18 cellular contexts compared by ENCODE assay signal in the genomic region with DNA sequence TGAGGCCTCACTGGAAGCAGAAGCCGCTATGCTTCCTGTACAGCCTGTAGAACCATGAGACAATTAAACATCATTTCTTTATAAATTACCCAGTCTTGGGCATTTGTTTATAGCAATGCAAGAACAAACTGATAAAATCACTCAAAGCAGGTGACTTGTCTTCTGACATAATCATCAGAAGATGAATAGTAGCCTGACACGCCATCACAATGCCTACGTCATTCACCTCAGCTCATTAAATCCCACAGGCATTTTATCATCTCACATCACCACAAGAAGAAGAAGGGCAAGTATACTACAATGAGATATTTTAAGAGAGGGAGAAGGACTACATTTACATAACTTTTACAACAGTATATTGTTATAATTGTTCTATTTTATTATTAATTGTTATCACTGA. TPM values are rescaled to one million over a fixed set of nuclear protein-coding genes. Genes with fewer than 3 reads are reported as not detected.
DNase-seq lines count a peak whose midpoint lies in the region; ATAC-seq and TF ChIP-seq lines count a peak whose summit lies in the region.
"Had no signal": no experiment of that assay in that cellular context is flagged by ENCODE, and none has a peak within 500 bp of the region (broad histone marks: within the 10 kb centered on the region; RNA-seq: fewer than 3 reads in every experiment).

No MANE protein-coding gene starts in this region.

- H3K27ac ChIP-seq in stomach, result no peak overlapping the region

- intact Hi-C loops in MCF 10A (cut with micrococcal nuclease), result loop anchor here (5.0 to 10.0 kb wide), 2 partner anchors 108 to 185 kb away; partner anchors contain the start of gene RBM24
- intact Hi-C loops in stomach (cut with DNase I; ENCODE audit: low total_unique reads), result no loop called here

- H3K27me3 Mint-ChIP-seq in MCF 10A (ENCODE audit: insufficient read depth, unreplicated experiment), result no peaks in the 10 kb centered on the region
- no peaks in the 10 kb centered on the region for H3K27me3 Mint-ChIP-seq in osteocyte (ENCODE audit: unreplicated experiment)

- POLR2A ChIA-PET in MCF 10A (lab: Yijun Ruan, JAX), result no interaction called here

- TF ChIP-seq POLR2A in stomach (IDR thresholded peaks at IDR 0.05), result no peak

- TF ChIP-seq EP300 in stomach (IDR thresholded peaks at IDR 0.05), result no peak

- H3K4me3 ChIP-seq in stomach, result no peak overlapping the region

- peak; percentile 30 for DNase-seq in NCI-H226
- DNase-seq in MCF 10A (ENCODE audit: unreplicated experiment), result no peak
- DNase-seq in osteocyte (ENCODE audit: extremely low spot score, unreplicated experiment), result no peak
- no peak for DNase-seq in SKM-1 treated with dmso at 0.1 percent for 144 hours (lab: John Stamatoyannopoulos, UW; ENCODE audit: unreplicated experiment)
- DNase-seq in stomach, result no peak
- DNase-seq: CD4-positive, CD25-positive, alpha-beta regulatory T cell; KG1; MV-4-11; NCI-H1105 treated with DMSO at 0.1 percent for 48 hours; NCI-H1694; NCI-H2081; NCI-H2171; NCI-H526; Right ventricle myocardium superior had no signal

- no peaks in the 10 kb centered on the region for H3K36me3 ChIP-seq in stomach

- 90 to 95% (median 93%) methylated on average over 3 of the region's 3 CpGs for WGBS in stomach, 5 donors

- BruUV-seq in MCF 10A (replicated peaks; lab: Mats Ljungman, UMichigan), result no TSS peak

- TF ChIP-seq CTCF in MCF 10A (IDR thresholded peaks at IDR 0.05; ENCODE audit: unreplicated experiment), result no peak
- no peak for TF ChIP-seq CTCF in osteocyte (IDR thresholded peaks at IDR 0.05)
- no peak for TF ChIP-seq CTCF in stomach (IDR thresholded peaks at IDR 0.05)

- peak overlapping the region; percentile 36 for H3K27ac Mint-ChIP-seq in MCF 10A (ENCODE audit: low read depth, unreplicated experiment)
- peak overlapping the region; percentile 92 for H3K27ac Mint-ChIP-seq in osteocyte (ENCODE audit: unreplicated experiment)

- ATAC-seq in HG03439 (IDR thresholded peaks at IDR 0.05; ENCODE audit: unreplicated experiment), result no peak
- no peak for ATAC-seq in HG02610 (IDR thresholded peaks at IDR 0.05; ENCODE audit: unreplicated experiment)
- ATAC-seq: HepG2 had no signal

- H3K4me3 Mint-ChIP-seq in MCF 10A (ENCODE audit: unreplicated experiment) (no peak overlapping the region), osteocyte (ENCODE audit: unreplicated experiment) (no peak overlapping the region)
- H3K4me3 Mint-ChIP-seq: CD4-positive, CD25-positive, alpha-beta regulatory T cell had no signal

- CTCF ChIA-PET in MCF 10A (lab: Yijun Ruan, JAX), result interaction anchor here (0.6 to 0.7 kb wide), 3 partner anchors 10 to 1959 kb away, joined by 3 to 4 read pairs (median 3); no protein-coding TSS in a partner anchor

- H3K27me3 ChIP-seq in stomach, result peaks cover 0 to 15% (median 4%) of the 10 kb centered on the region in 3 donors

- peaks cover 0 to 18% (median 16%) of the 10 kb centered on the region in 4 donors for H3K4me1 ChIP-seq in stomach

- no peaks in the 10 kb centered on the region for H3K9me3 Mint-ChIP-seq in MCF 10A (ENCODE audit: unreplicated experiment)
- no peaks in the 10 kb centered on the region for H3K9me3 Mint-ChIP-seq in osteocyte (ENCODE audit: unreplicated experiment)

- H3K4me1 Mint-ChIP-seq in MCF 10A (ENCODE audit: insufficient read depth, unreplicated experiment) (peaks cover 26% of the 10 kb centered on the region), osteocyte (ENCODE audit: unreplicated experiment) (peaks cover 59% of the 10 kb centered on the region)

- H3K36me3 Mint-ChIP-seq in MCF 10A (ENCODE audit: insufficient read depth, unreplicated experiment) (no peaks in the 10 kb centered on the region), osteocyte (ENCODE audit: unreplicated experiment) (no peaks in the 10 kb centered on the region)
- H3K36me3 Mint-ChIP-seq: CD4-positive, CD25-positive, alpha-beta regulatory T cell had no signal

- H3K9me3 ChIP-seq in stomach, result no peaks in the 10 kb centered on the region

RNA-seq across cellular contexts. Expression of gene CAP2, which starts 3.1 kb away (rescaled TPM):
- total RNA-seq in MCF 10A (2022), result 12.3 and 14.3 TPM in 2 replicates
- total RNA-seq in osteocyte, result 71.8 and 83.6 TPM in 2 replicates
- total RNA-seq in stomach, result 10 to 100 TPM in 2 of 5 donors, 1 to 10 TPM in 3; 2.3 to 78.8 (median 7.0) TPM
- 1 to 10 TPM in 2 of 3 donors, under 1 TPM in 1; 0.61 to 5.2 (median 2.0) TPM for polyA plus RNA-seq in stomach
- total RNA-seq: CD4-positive, CD25-positive, alpha-beta regulatory T cell; OCI-LY7 had no signal
- polyA plus RNA-seq: CD4-positive, CD25-positive, alpha-beta regulatory T cell had no signal
